In genomic region chr7:93245525-93246432, GRCh38 we compare ENCODE assay signal across 8 cellular contexts.
DNase-seq lines count a peak whose midpoint lies in the region; ATAC-seq, FAIRE-seq and TF ChIP-seq lines count a peak whose summit lies in the region.

No MANE protein-coding gene starts in this region.

- H3K9me3 ChIP-seq in muscle layer of duodenum (ENCODE audit: control insufficient read depth in 1 of 2, low read length in 2 of 2): no peaks in the 10 kb centered on the region

- H3K27me3 ChIP-seq in muscle layer of duodenum (ENCODE audit: low read depth, low read length): no peaks in the 10 kb centered on the region

- H3K36me3 ChIP-seq in muscle layer of duodenum (ENCODE audit: control insufficient read depth in 1 of 2, insufficient read depth in 2 of 2, low read length in 2 of 2): no peaks in the 10 kb centered on the region

- peak; percentile 41; the same call in 1 of the 3 replicates for TF ChIP-seq CTCF in GM12872 (IDR thresholded peaks at IDR 0.05; ENCODE audit: insufficient read depth, low read depth, low read length)
- peak; percentile 36 for TF ChIP-seq CTCF in coronary artery (IDR thresholded peaks at IDR 0.05)

- ATAC-seq in HG03097 (IDR thresholded peaks at IDR 0.05; ENCODE audit: low FRiP score, unreplicated experiment) (no peak), GM19395 (IDR thresholded peaks at IDR 0.05; ENCODE audit: unreplicated experiment) (no peak), GM18858 (IDR thresholded peaks at IDR 0.05; ENCODE audit: unreplicated experiment) (no peak)

- H3K4me1 ChIP-seq in muscle layer of duodenum (ENCODE audit: control insufficient read depth in 1 of 2, insufficient read depth in 2 of 2, low read length in 2 of 2): peaks cover 0 to 6% of the 10 kb centered on the region in 2 donors

- H3K4me3 ChIP-seq in coronary artery (no peak overlapping the region), muscle layer of duodenum (ENCODE audit: low read depth in 1 of 2, low read length in 2 of 2) (peak overlapping the region; percentile 27 to 42)

- peak; percentile 14 for DNase-seq in NCI-H82 treated with DMSO at 0.1 percent for 48 hours (lab: John Stamatoyannopoulos, UW; ENCODE audit: unreplicated experiment)
- DNase-seq in coronary artery (ENCODE audit: low spot score): no peak

- peak; percentile 98 for FAIRE-seq in A204.1 (lab: Jason Lieb, UNC)

- no peak overlapping the region for H3K27ac ChIP-seq in coronary artery
- no peak overlapping the region for H3K27ac ChIP-seq in muscle layer of duodenum (ENCODE audit: low read length)
